ENCODE assay signal across 25 cellular contexts in genomic region chr10:49033939-49034338, GRCh38.
"Had no signal": no experiment of that assay in that cellular context is flagged by ENCODE, and none has a peak within 500 bp of the region (broad histone marks: within the 10 kb centered on the region; RNA-seq: fewer than 3 reads in every experiment).

No MANE protein-coding gene starts in this region.

- DNase-seq: hypothalamus; immature natural killer cell; kidney; left colon; left lung; lower lobe of right lung; mammary epithelial cell; mesenchymal stem cell; naive thymus-derived CD8-positive, alpha-beta T cell; nucleus accumbens; pancreas; posterior cingulate gyrus; retina; right cardiac atrium; sigmoid colon; small intestine; spleen; stimulated activated CD4-positive, alpha-beta T cell treated with anti-CD3 and anti-CD28 coated beads, Interleukin-4, amount 100 ng/mL, for 24 hours; stimulated activated naive CD4-positive, alpha-beta T cell had no signal

- H3K27me3 ChIP-seq: left lung, pancreas, sigmoid colon, suprapubic skin, tibial nerve, vagina had no signal

- H3K36me3 ChIP-seq: lower lobe of right lung, pancreas, prostate gland, spleen, suprapubic skin, tibial nerve, vagina had no signal

- H3K4me1 ChIP-seq: left lung, lower lobe of right lung, pancreas, prostate gland, sigmoid colon, suprapubic skin, tibial nerve, vagina had no signal

- H3K4me3 ChIP-seq: left lung, lower lobe of right lung, pancreas, prostate gland, sigmoid colon, spleen, suprapubic skin, tibial nerve, vagina had no signal

- H3K9me3 ChIP-seq: left lung, lower lobe of right lung, pancreas, prostate gland, sigmoid colon, spleen, suprapubic skin, tibial nerve, vagina had no signal

- ATAC-seq: left colon; left lung; lower lobe of right lung; naive thymus-derived CD8-positive, alpha-beta T cell; pancreas; right cardiac atrium; stimulated activated effector memory CD8-positive, alpha-beta T cell treated with anti-CD3 and anti-CD28 coated beads, Interleukin-12 subunit alpha, Interleukin-12 subunit beta, amount 100 ng/mL, for 72 hours had no signal

- H3K27ac ChIP-seq: left lung, lower lobe of right lung, pancreas, prostate gland, sigmoid colon, spleen, suprapubic skin, tibial nerve, vagina had no signal

- FAIRE-seq: islet of Langerhans, kidney, pancreas, small intestine had no signal
